In genomic region chr11:111730871-111731591, GRCh38 we compare ENCODE assay signal across 9 cellular contexts. TPM values are rescaled to one million over a fixed set of nuclear protein-coding genes. Genes with fewer than 3 reads are reported as not detected.
DNase-seq lines count a peak whose midpoint lies in the region; ATAC-seq, FAIRE-seq and TF ChIP-seq lines count a peak whose summit lies in the region.
"Had no signal": no experiment of that assay in that cellular context is flagged by ENCODE, and none has a peak within 500 bp of the region (broad histone marks: within the 10 kb centered on the region; RNA-seq: fewer than 3 reads in every experiment).

No MANE protein-coding gene starts in this region.

- no peak for ATAC-seq in IMR-90 (ENCODE audit: low read depth)
- peak in 4 of 8 donors; percentile 12 to 47 (median 19) for ATAC-seq in heart right ventricle
- no peak for ATAC-seq in omental fat pad (ENCODE audit: low FRiP score)

- no peak overlapping the region for H3K27ac Mint-ChIP-seq in activated CD4-positive, alpha-beta memory T cell treated with anti-CD3 and anti-CD28 coated beads, Interleukin-2, amount 10 ng/mL, durations not matched to agents 7 days and 5 days

- H2BK20ac ChIP-seq in IMR-90 (ENCODE audit: low read depth, low read length): no peak overlapping the region

- TF ChIP-seq CTCF in IMR-90 (conservative IDR thresholded peaks at IDR 0.05; ENCODE audit: low read depth, low read length): no peak
- no peak for TF ChIP-seq CTCF in heart right ventricle (IDR thresholded peaks at IDR 0.05)
- no peak for TF ChIP-seq CTCF in D721Med (IDR thresholded peaks at IDR 0.05; ENCODE audit: insufficient read depth, missing control alignments)
- TF ChIP-seq CTCF in omental fat pad (IDR thresholded peaks at IDR 0.05): no peak

- intact Hi-C loops in IMR-90 (cut with micrococcal nuclease): no loop called here
- intact Hi-C loops in heart right ventricle (cut with DNase I): loop anchor here in 2 of 10 donors (5.0 to 10.0 kb wide), 2 partner anchors 36 to 126 kb away; partner anchors contain the start of genes PPP2R1B (in 2 of the 2) and SIK2 (in 1 of the 2)

- peaks cover 23% of the 10 kb centered on the region for H3K9me1 ChIP-seq in IMR-90 (ENCODE audit: insufficient read depth, low read length)

- H3K4me3 Mint-ChIP-seq in activated CD4-positive, alpha-beta memory T cell treated with anti-CD3 and anti-CD28 coated beads, Interleukin-2, amount 10 ng/mL, durations not matched to agents 7 days and 5 days: no peak overlapping the region

- H2AFZ ChIP-seq in IMR-90 (replicated peaks; ENCODE audit: low read length, poor library complexity): no peak overlapping the region

- no peak overlapping the region for H3K56ac ChIP-seq in IMR-90 (ENCODE audit: extremely low read depth, insufficient read depth, low read length)

- H2AK5ac ChIP-seq in IMR-90 (ENCODE audit: low read depth, low read length): peak overlapping the region; percentile 60; the same call in 1 of the 2 replicates

- no peak overlapping the region for H2BK5ac ChIP-seq in IMR-90 (ENCODE audit: low read depth, low read length, poor library complexity, severe bottlenecking)

- H2BK120ac ChIP-seq in IMR-90 (ENCODE audit: low read depth, low read length): no peak overlapping the region

- FAIRE-seq in D721Med (lab: Jason Lieb, UNC): no peak
- FAIRE-seq: TTC549 had no signal

- H4K20me1 ChIP-seq in IMR-90 (ENCODE audit: insufficient read depth, low read length): no peaks in the 10 kb centered on the region

- in situ Hi-C loops in IMR-90 (cut with MboI; ENCODE audit: low sequenced_read_pairs): no loop called here

- H4K8ac ChIP-seq in IMR-90 (ENCODE audit: low read depth in 2 of 2, low read length in 2 of 2): no peak overlapping the region; a peak in 1 of 4 replicates

- CTCF ChIA-PET in IMR-90 (lab: Yijun Ruan, JAX): interaction anchor here (0.7 kb wide), 1 partner anchor 34 kb away, joined by 3 read pairs; no protein-coding TSS in a partner anchor
- CTCF ChIA-PET in activated CD4-positive, alpha-beta memory T cell treated with anti-CD3 and anti-CD28 coated beads, Interleukin-2, amount 10 ng/mL, durations not matched to agents 7 days and 5 days (lab: Charles Lee): interaction anchor here (0.7 kb wide), 1 partner anchor 1286 kb away, joined by 3 read pairs; no protein-coding TSS in a partner anchor

- H2AK9ac ChIP-seq in IMR-90 (replicated peaks; ENCODE audit: low read depth, low read length, poor library complexity): peak overlapping the region; percentile 33

- no peaks in the 10 kb centered on the region for H3K4me1 Mint-ChIP-seq in activated CD4-positive, alpha-beta memory T cell treated with anti-CD3 and anti-CD28 coated beads, Interleukin-2, amount 10 ng/mL, durations not matched to agents 7 days and 5 days

- no peaks in the 10 kb centered on the region for H3K9me3 Mint-ChIP-seq in activated CD4-positive, alpha-beta memory T cell treated with anti-CD3 and anti-CD28 coated beads, Interleukin-2, amount 10 ng/mL, durations not matched to agents 7 days and 5 days

- no peak overlapping the region for H3K4me2 ChIP-seq in IMR-90 (ENCODE audit: low read depth, low read length)

- H3K27ac ChIP-seq in IMR-90 (ENCODE audit: insufficient read depth, low read length) (no peak overlapping the region), heart right ventricle (peak overlapping the region; percentile 36 to 97 (median 94)), skin epidermis (peak overlapping the region in 14 of 21 experiments; percentile 18 to 99 (median 96))

- H3K9me3 ChIP-seq in IMR-90 (ENCODE audit: control insufficient read depth, insufficient read depth, low read length) (no peaks in the 10 kb centered on the region), heart right ventricle (no peaks in the 10 kb centered on the region)

- POLR2A ChIA-PET in IMR-90 (lab: Charles Lee; ENCODE audit: unreplicated experiment): no interaction called here
- POLR2A ChIA-PET in activated CD4-positive, alpha-beta memory T cell treated with anti-CD3 and anti-CD28 coated beads, Interleukin-2, amount 10 ng/mL, durations not matched to agents 7 days and 5 days (lab: Charles Lee): no interaction called here

- H2BK15ac ChIP-seq in IMR-90 (ENCODE audit: low read depth, low read length): no peak overlapping the region

- H3K27me3 ChIP-seq in IMR-90 (ENCODE audit: control insufficient read depth, insufficient read depth, low read length) (no peaks in the 10 kb centered on the region), heart right ventricle (no peaks in the 10 kb centered on the region)

- no peak overlapping the region for H3K14ac ChIP-seq in IMR-90 (replicated peaks; ENCODE audit: low read depth, low read length)

- H3K4ac ChIP-seq in IMR-90 (ENCODE audit: low read depth, low read length): peak overlapping the region; percentile 54; the same call in 1 of the 2 replicates

- H3K36me3 ChIP-seq in IMR-90 (ENCODE audit: control insufficient read depth, insufficient read depth, low read length): peaks cover 18% of the 10 kb centered on the region
- H3K36me3 ChIP-seq in heart right ventricle: peaks cover 0 to 27% (median 9%) of the 10 kb centered on the region in 9 donors

- DNase-seq in IMR-90 (no peak), SW480 (ENCODE audit: low spot score) (peak; percentile 23), heart right ventricle (peak in 1 of 2 donors; percentile 59), D721Med (ENCODE audit: insufficient read length, low spot score) (no peak), omental fat pad (ENCODE audit: low spot score) (no peak)
- DNase-seq in activated CD4-positive, alpha-beta memory T cell treated with anti-CD3 and anti-CD28 coated beads, Interleukin-2, amount 10 ng/mL, durations not matched to agents 7 days and 5 days: no peak
- no peak for DNase-seq in activated CD4-positive, alpha-beta T cell treated with anti-CD3 and anti-CD28 coated beads for 48 hours

- H3K79me1 ChIP-seq in IMR-90 (ENCODE audit: low read depth in 1 of 2, low read length in 2 of 2): peaks cover 0 to 56% of the 10 kb centered on the region in 2 experiments; a peak in 2 of 4 replicates

- no peaks in the 10 kb centered on the region for H3K36me3 Mint-ChIP-seq in activated CD4-positive, alpha-beta memory T cell treated with anti-CD3 and anti-CD28 coated beads, Interleukin-2, amount 10 ng/mL, durations not matched to agents 7 days and 5 days (ENCODE audit: low read depth)

- H3K4me3 ChIP-seq in IMR-90 (ENCODE audit: insufficient read depth, low read depth, low read length): no peak overlapping the region
- H3K4me3 ChIP-seq in heart right ventricle: peak overlapping the region in 4 of 10 donors; percentile 5 to 22 (median 16)
- no peak overlapping the region for H3K4me3 ChIP-seq in skin epidermis

- 80% methylated on average over 9 of the region's 22 CpGs; no CpG with 5 or more reads in 1 of the 2 experiments for WGBS in IMR-90 (ENCODE audit: extremely low coverage in 2 of 2, insufficient read length in 1 of 2), 2 experiments
- WGBS in heart right ventricle, 2 donors: 68 to 71% methylated on average over 22 of the region's 22 CpGs

- no peak overlapping the region for H3K9ac ChIP-seq in IMR-90 (ENCODE audit: low read depth, low read length)

- BruUV-seq in IMR-90 (replicated peaks; lab: Mats Ljungman, UMichigan): no TSS peak

- no peak for TF ChIP-seq RAD21 in IMR-90 (IDR thresholded peaks at IDR 0.05; ENCODE audit: low read length)

- TF ChIP-seq POLR2A in IMR-90 (IDR thresholded peaks at IDR 0.05; ENCODE audit: low read depth, low read length): no peak

- H4K5ac ChIP-seq in IMR-90 (ENCODE audit: low read depth, low read length): no peak overlapping the region

- H3K23ac ChIP-seq in IMR-90 (ENCODE audit: low read depth, low read length): no peak overlapping the region

- dilution Hi-C loops in IMR-90 (cut with HindIII; ENCODE audit: low sequenced_read_pairs, unreplicated experiment): no loop called here

- H3K18ac ChIP-seq in IMR-90 (ENCODE audit: low read depth, low read length): no peak overlapping the region

- H4K91ac ChIP-seq in IMR-90 (ENCODE audit: insufficient read depth, low read depth, low read length): peak overlapping the region; percentile 49; the same call in 1 of the 2 replicates

- H3K27me3 Mint-ChIP-seq in activated CD4-positive, alpha-beta memory T cell treated with anti-CD3 and anti-CD28 coated beads, Interleukin-2, amount 10 ng/mL, durations not matched to agents 7 days and 5 days: no peaks in the 10 kb centered on the region

- H3K4me1 ChIP-seq in IMR-90 (ENCODE audit: control insufficient read depth, insufficient read depth, low read length): peaks cover 41% of the 10 kb centered on the region
- H3K4me1 ChIP-seq in heart right ventricle: peaks cover 59 to 83% (median 72%) of the 10 kb centered on the region in 9 donors

TF ChIP-seq in IMR-90, 13 proteins besides CTCF, POLR2A, EP300 and RAD21 (continues in another document):
- TF ChIP-seq, protein P1, sequence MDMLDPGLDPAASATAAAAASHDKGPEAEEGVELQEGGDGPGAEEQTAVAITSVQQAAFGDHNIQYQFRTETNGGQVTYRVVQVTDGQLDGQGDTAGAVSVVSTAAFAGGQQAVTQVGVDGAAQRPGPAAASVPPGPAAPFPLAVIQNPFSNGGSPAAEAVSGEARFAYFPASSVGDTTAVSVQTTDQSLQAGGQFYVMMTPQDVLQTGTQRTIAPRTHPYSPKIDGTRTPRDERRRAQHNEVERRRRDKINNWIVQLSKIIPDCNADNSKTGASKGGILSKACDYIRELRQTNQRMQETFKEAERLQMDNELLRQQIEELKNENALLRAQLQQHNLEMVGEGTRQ (IDR thresholded peaks at IDR 0.05; ENCODE audit: low read depth, low read length): no peak
- no peak for TF ChIP-seq RCOR1 (IDR thresholded peaks at IDR 0.05; ENCODE audit: insufficient replicate concordance, low read length)
- no peak for TF ChIP-seq MAZ (IDR thresholded peaks at IDR 0.05; ENCODE audit: borderline replicate concordance, low read depth, low read length)
- TF ChIP-seq RFX5 (IDR thresholded peaks at IDR 0.05; ENCODE audit: low read depth, low read length): no peak
- no peak for TF ChIP-seq NFE2L2 (IDR thresholded peaks at IDR 0.05; ENCODE audit: low read depth, low read length)
- TF ChIP-seq SMC3 (IDR thresholded peaks at IDR 0.05; ENCODE audit: low read depth, low read length): no peak
- TF ChIP-seq CHD1 (IDR thresholded peaks at IDR 0.05; ENCODE audit: low read depth, low read length): no peak
- TF ChIP-seq MXI1 (IDR thresholded peaks at IDR 0.05; ENCODE audit: borderline replicate concordance, low read depth, low read length): no peak
- TF ChIP-seq BHLHE40 (IDR thresholded peaks at IDR 0.05; ENCODE audit: low read depth, low read length): no peak
- no peak for TF ChIP-seq FOS (IDR thresholded peaks at IDR 0.05; ENCODE audit: low read depth, low read length)

RNA-seq across cellular contexts. Expression of gene PPP2R1B, which starts 35.2 kb away (rescaled TPM):
- total RNA-seq in IMR-90 (2012; rRNA removed): 52.8 and 62.9 TPM in 2 replicates
- polyA plus RNA-seq in IMR-90 (2012; rRNA removed): 22.4 and 23.0 TPM in 2 replicates
- 7.2 and 16.0 TPM in 2 replicates for polyA plus RNA-seq in IMR-90 (2012; cell fraction: cytosol; rRNA removed)
- 4.4 and 27.4 TPM in 2 replicates for polyA plus RNA-seq in IMR-90 (2012; cell fraction: nucleus; rRNA removed; ENCODE audit: low replicate concordance)
- 10 to 100 TPM in 7 of 10 donors, 1 to 10 TPM in 3; 8.4 to 16.8 (median 11.4) TPM for total RNA-seq in heart right ventricle
- polyA plus RNA-seq in heart right ventricle: 1 to 10 TPM; 5.8 to 5.9 TPM
- total RNA-seq in activated CD4-positive, alpha-beta memory T cell treated with anti-CD3 and anti-CD28 coated beads, Interleukin-2, amount 10 ng/mL, durations not matched to agents 7 days and 5 days: 10 to 100 TPM; 51.3 to 55.7 TPM
- total RNA-seq in omental fat pad: 100 to 1,000 TPM in 2 of 4 donors, 10 to 100 TPM in 2; 30.9 to 139 (median 78.8) TPM
